Comparison of ENCODE assay signal across 1 cellular context in the genomic region with DNA sequence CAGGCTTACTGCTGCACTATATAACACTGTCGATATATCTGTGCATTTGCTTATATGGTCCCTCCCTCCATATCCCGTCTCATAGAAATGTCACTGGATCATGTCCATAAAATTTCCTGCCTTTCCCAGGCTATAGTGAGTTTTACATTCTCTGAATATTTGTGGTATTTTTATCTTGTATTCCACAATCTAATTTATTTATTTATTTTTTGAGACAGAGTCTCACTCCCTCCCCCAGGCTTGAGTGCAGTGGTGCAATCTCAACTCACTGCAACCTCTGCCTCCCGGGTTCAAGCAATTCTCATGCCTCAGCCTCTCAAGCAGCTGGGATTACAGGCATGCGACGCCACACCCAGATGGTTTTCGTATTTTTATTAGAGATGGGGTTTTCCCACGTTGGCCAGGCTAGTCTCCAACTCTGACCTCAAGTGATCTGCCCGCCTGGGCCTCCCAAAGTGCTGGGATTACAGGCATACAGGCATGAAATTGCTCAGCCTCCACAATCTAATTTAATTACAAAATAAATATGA.
TF ChIP-seq lines count a peak whose summit lies in the region.

No MANE protein-coding gene starts in this region.

TF ChIP-seq in IMR-90, 13 proteins besides CTCF, POLR2A, EP300 and RAD21 (continued from another document):
- TF ChIP-seq, protein P1, sequence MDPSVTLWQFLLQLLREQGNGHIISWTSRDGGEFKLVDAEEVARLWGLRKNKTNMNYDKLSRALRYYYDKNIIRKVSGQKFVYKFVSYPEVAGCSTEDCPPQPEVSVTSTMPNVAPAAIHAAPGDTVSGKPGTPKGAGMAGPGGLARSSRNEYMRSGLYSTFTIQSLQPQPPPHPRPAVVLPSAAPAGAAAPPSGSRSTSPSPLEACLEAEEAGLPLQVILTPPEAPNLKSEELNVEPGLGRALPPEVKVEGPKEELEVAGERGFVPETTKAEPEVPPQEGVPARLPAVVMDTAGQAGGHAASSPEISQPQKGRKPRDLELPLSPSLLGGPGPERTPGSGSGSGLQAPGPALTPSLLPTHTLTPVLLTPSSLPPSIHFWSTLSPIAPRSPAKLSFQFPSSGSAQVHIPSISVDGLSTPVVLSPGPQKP (IDR thresholded peaks at IDR 0.05; ENCODE audit: borderline replicate concordance, low read depth, low read length): no peak
- TF ChIP-seq, protein P2, sequence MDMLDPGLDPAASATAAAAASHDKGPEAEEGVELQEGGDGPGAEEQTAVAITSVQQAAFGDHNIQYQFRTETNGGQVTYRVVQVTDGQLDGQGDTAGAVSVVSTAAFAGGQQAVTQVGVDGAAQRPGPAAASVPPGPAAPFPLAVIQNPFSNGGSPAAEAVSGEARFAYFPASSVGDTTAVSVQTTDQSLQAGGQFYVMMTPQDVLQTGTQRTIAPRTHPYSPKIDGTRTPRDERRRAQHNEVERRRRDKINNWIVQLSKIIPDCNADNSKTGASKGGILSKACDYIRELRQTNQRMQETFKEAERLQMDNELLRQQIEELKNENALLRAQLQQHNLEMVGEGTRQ (IDR thresholded peaks at IDR 0.05; ENCODE audit: low read depth, low read length): no peak
